Comparison of ENCODE assay signal across 24 cellular contexts in genomic region chr3:122961146-122961545, GRCh38.
A peak's percentile ranks its signal among the peaks of the same experiment; 100 is the strongest.
DNase-seq lines count a peak whose midpoint lies in the region; ATAC-seq and TF ChIP-seq lines count a peak whose summit lies in the region.
"Had no signal": no experiment of that assay in that cellular context is flagged by ENCODE, and none has a peak within 500 bp of the region (broad histone marks: within the 10 kb centered on the region; RNA-seq: fewer than 3 reads in every experiment).

No MANE protein-coding gene starts in this region.

- H3K4me3 ChIP-seq in cardiac fibroblast (replicated peaks in 1 of 2; ENCODE audit: low read depth in 2 of 2, low read length in 2 of 2): no peak overlapping the region
- H3K4me3 ChIP-seq: HAP-1, smooth muscle cell had no signal

- DNase-seq in GM04503 (ENCODE audit: low read depth): peak; percentile 45
- DNase-seq in HS-5 (ENCODE audit: low read depth): peak; percentile 28
- peak; percentile 54 to 80 for DNase-seq in cardiac fibroblast (ENCODE audit: low read depth in 2 of 2)
- peak; percentile 33 for DNase-seq in kidney glomerular epithelial cell (lab: John Stamatoyannopoulos, UW)
- DNase-seq in HPDE6-E6E7 (ENCODE audit: extremely low spot score): no peak
- DNase-seq in A172 (ENCODE audit: low spot score): no peak
- DNase-seq: activated CD8-positive, alpha-beta memory T cell treated with anti-CD3 and anti-CD28 coated beads for 24 hours; activated naive CD4-positive, alpha-beta T cell treated with anti-CD3 and anti-CD28 coated beads, Interleukin-2, amount 10 ng/mL, durations not matched to agents 7 days and 5 days; activated T-cell treated with anti-CD3 and anti-CD28 coated beads, Interleukin-2, amount 50 U/mL, for 48 hours; aorta; cerebellar nuclear complex; DMS79; glutamatergic neuron; Kasumi-1; naive B cell; NCI-H1105; NCI-H2081; NCI-H345; SHP77 treated with DMSO at 0.1 percent for 48 hours; stimulated activated naive B cell treated with anti-CD40 and anti-IgM and Interleukin-4, amounts not matched to agents 10 μg/mL and 1 μg/mL and 100 μg/mL, for 72 hours had no signal

- no peak for ATAC-seq in HG02678 (IDR thresholded peaks at IDR 0.05; ENCODE audit: unreplicated experiment)
- no peak for ATAC-seq in GM21423 (IDR thresholded peaks at IDR 0.05; ENCODE audit: unreplicated experiment)
- ATAC-seq: stimulated activated naive B cell treated with anti-CD40 and anti-IgM and Interleukin-4, amounts not matched to agents 10 μg/mL and 1 μg/mL and 100 μg/mL, for 72 hours had no signal

- TF ChIP-seq CTCF in cardiac fibroblast (IDR thresholded peaks at IDR 0.05; ENCODE audit: low read depth, low read length): no peak

Comparison
In these comparisons a context has a peak if more than half of its experiments do, and no peak if none do; other contexts are left out.
1. DNase-seq: peak in GM04503 (single experiment), HS-5 (single experiment), cardiac fibroblast (2 of 2) and kidney glomerular epithelial cell (single experiment); none in HPDE6-E6E7 (single experiment) and A172 (single experiment).